Comparison of ENCODE assay signal across 8 cellular contexts in genomic region chr12:3777206-3777809, GRCh38. TPM values are rescaled to one million over a fixed set of nuclear protein-coding genes. Genes with fewer than 3 reads are reported as not detected.
DNase-seq lines count a peak whose midpoint lies in the region; ATAC-seq and TF ChIP-seq lines count a peak whose summit lies in the region.

No MANE protein-coding gene starts in this region.

- BruUV-seq in A673 (replicated peaks; lab: Mats Ljungman, UMichigan) = no TSS peak

- H3K4me3 ChIP-seq in A673 (ENCODE audit: low read depth, low read length, poor library complexity, severe bottlenecking) (no peak overlapping the region), adrenal gland (no peak overlapping the region), stomach (no peak overlapping the region), aorta (ENCODE audit: low read length in 2 of 2) (no peak overlapping the region)

- POLR2A ChIA-PET in A673 (lab: Charles Lee; ENCODE audit: low non-redundant PET) = no interaction called here

- intact Hi-C loops in A673 (cut with micrococcal nuclease; ENCODE audit: unreplicated experiment) = loop anchor here (2.0 kb wide), 2 partner anchors 119 to 477 kb away; no protein-coding TSS in a partner anchor
- intact Hi-C loops in adrenal gland (cut with DNase I) = loop anchor here (5.0 kb wide), 2 partner anchors 475 to 480 kb away; no protein-coding TSS in a partner anchor
- intact Hi-C loops in stomach (cut with DNase I; ENCODE audit: low total_unique reads) = loop anchor here (5.0 to 10.0 kb wide), 2 partner anchors 123 to 475 kb away; no protein-coding TSS in a partner anchor
- intact Hi-C loops in aorta (cut with DNase I) = no loop called here

- DNase-seq in A673 (ENCODE audit: low spot score) (peak; percentile 47), GM10266 (ENCODE audit: extremely low spot score) (no peak), NCI-H2029 treated with DMSO at 0.1 percent for 48 hours (lab: John Stamatoyannopoulos, UW) (peak; percentile 67), adrenal gland (peak in 1 of 7 donors; percentile 10), hepatic stellate cell (ENCODE audit: low spot score) (peak; percentile 38), stomach (no peak), aorta (no peak), NCI-H446 treated with DMSO at 0.1 percent for 48 hours (lab: John Stamatoyannopoulos, UW) (no peak)

- H3K27ac ChIP-seq in A673 (ENCODE audit: low read depth, low read length, poor library complexity, severe bottlenecking) (no peak overlapping the region), adrenal gland (no peak overlapping the region), stomach (no peak overlapping the region), aorta (ENCODE audit: low read depth in 1 of 2, low read length in 2 of 2) (no peak overlapping the region)

- peak; percentile 74 for TF ChIP-seq CTCF in A673 (conservative IDR thresholded peaks at IDR 0.05; ENCODE audit: low read depth, low read length)
- TF ChIP-seq CTCF in GM10266 (IDR thresholded peaks at IDR 0.05; ENCODE audit: control insufficient read depth, insufficient read depth, low read depth, missing control alignments) = peak; percentile 64
- TF ChIP-seq CTCF in adrenal gland (IDR thresholded peaks at IDR 0.05) = peak; percentile 32 to 63 (median 55)
- peak in 5 of 7 experiments; percentile 19 to 67 (median 62) for TF ChIP-seq CTCF in stomach (IDR thresholded peaks at IDR 0.05)

- H3K27me3 ChIP-seq in A673 (replicated peaks; ENCODE audit: insufficient read depth, low read depth, low read length, poor library complexity) (peaks cover 13% of the 10 kb centered on the region), adrenal gland (no peaks in the 10 kb centered on the region), stomach (no peaks in the 10 kb centered on the region), aorta (ENCODE audit: control insufficient read depth in 1 of 2, insufficient read depth in 2 of 2, low read length in 1 of 2) (no peaks in the 10 kb centered on the region)

- H3K4me1 ChIP-seq in A673 (ENCODE audit: insufficient read depth, low read length, poor library complexity, severe bottlenecking) = no peaks in the 10 kb centered on the region
- no peaks in the 10 kb centered on the region for H3K4me1 ChIP-seq in adrenal gland (replicated peaks in 1 of 2)
- no peaks in the 10 kb centered on the region for H3K4me1 ChIP-seq in stomach
- no peaks in the 10 kb centered on the region for H3K4me1 ChIP-seq in aorta (ENCODE audit: control insufficient read depth in 1 of 2, insufficient read depth in 2 of 2, low read length in 2 of 2)

- WGBS in adrenal gland, 4 donors = 54 to 67% (median 64%) methylated on average over 3 of the region's 3 CpGs
- WGBS in stomach, 5 donors = 51 to 66% (median 59%) methylated on average over 3 of the region's 3 CpGs
- 59 to 61% methylated on average over 3 of the region's 3 CpGs for WGBS in aorta, 2 donors

- CTCF ChIA-PET in A673 (lab: Charles Lee) = interaction anchor here (0.6 kb wide), 1 partner anchor 477 kb away, joined by 4 read pairs; no protein-coding TSS in a partner anchor

- H3K36me3 ChIP-seq in A673 (ENCODE audit: insufficient read depth, low read length, poor library complexity, severe bottlenecking) (no peaks in the 10 kb centered on the region), adrenal gland (replicated peaks in 1 of 2) (no peaks in the 10 kb centered on the region), stomach (no peaks in the 10 kb centered on the region), aorta (ENCODE audit: control insufficient read depth in 1 of 2, insufficient read depth in 2 of 2, low read length in 1 of 2) (no peaks in the 10 kb centered on the region)

- H3K9me3 ChIP-seq in A673 (ENCODE audit: low read depth, low read length, poor library complexity, severe bottlenecking) (no peaks in the 10 kb centered on the region), adrenal gland (replicated peaks in 1 of 3) (no peaks in the 10 kb centered on the region), stomach (no peaks in the 10 kb centered on the region), aorta (ENCODE audit: control insufficient read depth, low read length) (no peaks in the 10 kb centered on the region)

- no peak for TF ChIP-seq POLR2A in adrenal gland (IDR thresholded peaks at IDR 0.05)
- no peak for TF ChIP-seq POLR2A in stomach (IDR thresholded peaks at IDR 0.05)

- no peak for TF ChIP-seq EP300 in stomach (IDR thresholded peaks at IDR 0.05)

- no peak for ATAC-seq in aorta (ENCODE audit: low FRiP score)

RNA-seq across cellular contexts. Expression of gene CRACR2A, which starts 24.4 kb away (rescaled TPM):
- total RNA-seq in A673 (2021) = 0.13 TPM in 1 of 2 replicates, not detected in the other
- 1 to 10 TPM; 1.8 to 3.5 (median 2.2) TPM for total RNA-seq in adrenal gland
- 1 to 10 TPM in 1 of 3 donors, under 1 TPM in 2; 0.61 to 1.2 (median 0.90) TPM for polyA plus RNA-seq in adrenal gland
- total RNA-seq in stomach = 10 to 100 TPM in 1 of 5 donors, 1 to 10 TPM in 4; 1.8 to 66.6 (median 5.7) TPM
- 1 to 10 TPM in 1 of 3 donors, under 1 TPM in 2; 0.15 to 1.4 (median 0.75) TPM for polyA plus RNA-seq in stomach
- 1 to 10 TPM; 3.5 to 5.0 TPM for total RNA-seq in aorta
- 1 to 10 TPM in 1 of 2 donors, under 1 TPM in 1; 0.49 to 6.9 TPM for polyA plus RNA-seq in aorta

Comparison
In these comparisons a context has a peak if more than half of its experiments do, and no peak if none do; other contexts are left out.
1. DNase-seq: peak in A673 (single experiment), NCI-H2029 treated with DMSO at 0.1 percent for 48 hours (single experiment) and hepatic stellate cell (single experiment); none in GM10266 (single experiment), stomach (single experiment), aorta (0 of 2) and NCI-H446 treated with DMSO at 0.1 percent for 48 hours (single experiment).
2. intact Hi-C loops: an anchor here in A673 (2.0 kb wide), adrenal gland (5.0 kb wide) and stomach (5.0 to 10.0 kb wide); none called in aorta.
3. Peak in every context shown above with its lines, with median percentiles within 50 percentile points of each other: CTCF ChIP-seq.